8 cellular contexts compared by ENCODE assay signal in the genomic region with DNA sequence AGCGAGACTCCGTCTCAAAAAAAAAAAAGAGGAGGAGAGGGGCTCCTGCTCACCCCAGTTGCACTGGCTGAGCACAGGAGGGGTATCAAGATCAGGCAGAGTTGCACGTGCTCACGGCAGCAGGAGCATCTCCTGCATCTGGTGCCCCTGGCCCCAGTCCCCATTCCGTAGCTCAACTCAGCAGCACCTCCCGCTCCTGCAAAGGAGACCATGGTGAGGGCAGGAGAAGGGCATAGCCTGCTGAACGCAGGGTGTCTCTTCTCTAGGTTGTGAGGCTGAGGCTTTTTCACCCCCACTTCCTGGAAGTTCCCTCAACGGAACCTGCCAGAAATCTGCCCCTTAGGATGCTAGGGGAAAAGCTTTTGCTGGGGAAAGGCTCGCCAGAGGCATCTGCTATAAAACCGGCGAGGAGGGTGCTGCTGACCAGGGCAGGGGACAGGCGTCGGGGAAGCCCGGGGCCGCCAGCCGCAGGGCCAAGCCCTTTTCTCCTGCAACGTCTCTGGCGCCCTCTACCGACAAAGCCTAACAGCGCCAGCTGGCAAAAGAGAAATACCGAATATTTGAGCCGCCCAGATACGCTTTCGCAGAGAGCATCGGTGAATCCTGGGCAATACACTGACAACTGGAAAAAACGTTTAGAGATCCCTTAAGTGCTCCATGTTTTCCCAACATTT. TPM values are rescaled to one million over a fixed set of nuclear protein-coding genes. Genes with fewer than 3 reads are reported as not detected.
DNase-seq lines count a peak whose midpoint lies in the region; ATAC-seq and TF ChIP-seq lines count a peak whose summit lies in the region.

No MANE protein-coding gene starts in this region.

- H2BK5ac ChIP-seq in neuronal stem cell (ENCODE audit: low read length) = no peak overlapping the region

- peak overlapping the region; percentile 30 for H2BK12ac ChIP-seq in neuronal stem cell (ENCODE audit: low read length)

- H3K36me3 ChIP-seq in gastroesophageal sphincter (no peaks in the 10 kb centered on the region), neuronal stem cell (replicated peaks in 1 of 2; ENCODE audit: control insufficient read depth in 2 of 2, insufficient read depth in 2 of 2, low read length in 2 of 2) (peaks cover 0 to 24% of the 10 kb centered on the region in 2 donors), stomach smooth muscle (ENCODE audit: control insufficient read depth in 2 of 2, insufficient read depth in 2 of 2, low read length in 2 of 2) (no peaks in the 10 kb centered on the region)

- H3K27me3 ChIP-seq in gastroesophageal sphincter (no peaks in the 10 kb centered on the region), neuronal stem cell (ENCODE audit: control insufficient read depth in 3 of 3, insufficient read depth in 3 of 3, low read depth in 1 of 3, low read length in 3 of 3) (peaks cover 0 to 25% (median 0%) of the 10 kb centered on the region in 3 experiments), stomach smooth muscle (ENCODE audit: control insufficient read depth in 1 of 2, insufficient read depth in 2 of 2, low read length in 2 of 2) (no peaks in the 10 kb centered on the region)

- H3K18ac ChIP-seq in neuronal stem cell (ENCODE audit: low read length) = peak overlapping the region; percentile 91

- no peak for TF ChIP-seq EP300 in gastroesophageal sphincter (IDR thresholded peaks at IDR 0.05)

- TF ChIP-seq POLR2A in gastroesophageal sphincter (IDR thresholded peaks at IDR 0.05) = no peak

- H4K8ac ChIP-seq in neuronal stem cell (ENCODE audit: low read depth, low read length) = no peak overlapping the region

- peak overlapping the region; percentile 91 for H2BK120ac ChIP-seq in neuronal stem cell (ENCODE audit: low read depth, low read length)

- H2AFZ ChIP-seq in neuronal stem cell (ENCODE audit: low read length) = peak overlapping the region; percentile 89

- H3K9ac ChIP-seq in neuronal stem cell (ENCODE audit: low read depth, low read length, poor library complexity) (peak overlapping the region; percentile 70), stomach smooth muscle (ENCODE audit: low read length in 2 of 2) (peak overlapping the region; percentile 42 to 66)

- no peak overlapping the region for H2BK15ac ChIP-seq in neuronal stem cell (ENCODE audit: low read length)

- H3K23ac ChIP-seq in neuronal stem cell (ENCODE audit: low read depth, low read length, poor library complexity) = peak overlapping the region; percentile 73

- no peak overlapping the region for H3K4ac ChIP-seq in neuronal stem cell (ENCODE audit: low read length)

- ATAC-seq in gastroesophageal sphincter = peak; percentile 81

- H3K27ac ChIP-seq in C4-2B (peak overlapping the region; percentile 91), gastroesophageal sphincter (peak overlapping the region in 3 of 4 donors; percentile 84 to 95 (median 86)), neuronal stem cell (replicated peaks; ENCODE audit: low read length) (peak overlapping the region; percentile 76), stomach smooth muscle (ENCODE audit: low read length) (no peak overlapping the region)

- H3K14ac ChIP-seq in neuronal stem cell (ENCODE audit: low read length) = peak overlapping the region; percentile 6

- H4K91ac ChIP-seq in neuronal stem cell (ENCODE audit: low read depth, low read length, poor library complexity) = no peak overlapping the region

- H3K4me2 ChIP-seq in neuronal stem cell (ENCODE audit: insufficient read depth, low read length, poor library complexity, severe bottlenecking) = peak overlapping the region; percentile 100

- WGBS in gastroesophageal sphincter (ENCODE audit: low coverage in 1 of 2), 2 donors = 0% methylated on average over 7 of the region's 26 CpGs
- WGBS in neuronal stem cell (ENCODE audit: extremely low coverage in 2 of 2, insufficient read length in 2 of 2, insufficient replicate concordance in 1 of 2), 2 donors = no CpG with 5 or more reads among the region's 26 CpGs

- TF ChIP-seq CTCF in C4-2B (conservative IDR thresholded peaks at IDR 0.05) (peak; percentile 99), GM20000 (IDR thresholded peaks at IDR 0.05; ENCODE audit: extremely low read depth, missing control alignments) (peak; percentile 92), LNCAP (IDR thresholded peaks at IDR 0.05) (peak; percentile 93), gastroesophageal sphincter (IDR thresholded peaks at IDR 0.05) (peak in 3 of 4 experiments; percentile 95)

- DNase-seq in GM20000 (ENCODE audit: low spot score) (peak; percentile 85), SK-N-DZ (ENCODE audit: low spot score) (peak; percentile 91), neuronal stem cell (ENCODE audit: low spot score) (peak; percentile 92)
- peak; percentile 89 for DNase-seq in activated naive CD4-positive, alpha-beta T cell treated with Interleukin-2 at 50 U/mL for 16 hours

- H3K4me3 ChIP-seq in gastroesophageal sphincter = peak overlapping the region; percentile 92 to 97
- peak overlapping the region in 1 of 2 donors; percentile 64 for H3K4me3 ChIP-seq in neuronal stem cell (ENCODE audit: low read length in 2 of 2)
- peak overlapping the region; percentile 44 to 81 for H3K4me3 ChIP-seq in stomach smooth muscle (ENCODE audit: low read length in 2 of 2)

- H3K4me1 ChIP-seq in gastroesophageal sphincter = peaks cover 0 to 25% (median 2%) of the 10 kb centered on the region in 3 donors
- H3K4me1 ChIP-seq in neuronal stem cell (ENCODE audit: control insufficient read depth in 2 of 2, insufficient read depth in 1 of 2, low read depth in 1 of 2, low read length in 2 of 2) = peaks cover 4 to 17% of the 10 kb centered on the region in 2 donors
- peaks cover 14% of the 10 kb centered on the region for H3K4me1 ChIP-seq in stomach smooth muscle (ENCODE audit: control insufficient read depth, insufficient read depth, low read length)

- peak overlapping the region; percentile 92 for H2AK5ac ChIP-seq in neuronal stem cell (ENCODE audit: low read depth, low read length)

- H3K9me3 ChIP-seq in gastroesophageal sphincter (no peaks in the 10 kb centered on the region), neuronal stem cell (replicated peaks in 1 of 2; ENCODE audit: control insufficient read depth in 2 of 2, insufficient read depth in 1 of 2, low read depth in 1 of 2, low read length in 2 of 2) (peaks cover 0 to 32% of the 10 kb centered on the region in 2 donors), stomach smooth muscle (ENCODE audit: control insufficient read depth in 2 of 2, low read length in 2 of 2) (no peaks in the 10 kb centered on the region)

- peaks cover 23% of the 10 kb centered on the region for H3K79me1 ChIP-seq in neuronal stem cell (ENCODE audit: low read depth, low read length)

RNA-seq across cellular contexts. Expression of gene PPP6R2, which starts 1.0 kb away (rescaled TPM):
- polyA plus RNA-seq in SK-N-DZ (2014; cell fraction: cytosol; rRNA removed) = 39.2 and 43.5 TPM in 2 replicates
- polyA plus RNA-seq in SK-N-DZ (2014; cell fraction: nucleus; rRNA removed) = 162 and 174 TPM in 2 replicates
- total RNA-seq in gastroesophageal sphincter = 10 to 100 TPM; 52.2 to 73.5 (median 64.2) TPM
- 26.8 TPM for polyA plus RNA-seq in neuronal stem cell (2013, experiment 1 of 2)
- polyA plus RNA-seq in neuronal stem cell (2013, experiment 2 of 2) = 24.9 TPM

RNA-seq across cellular contexts. Expression of gene DENND6B, which starts 15.3 kb away (rescaled TPM):
- polyA plus RNA-seq in SK-N-DZ (2014; cell fraction: cytosol; rRNA removed) = 2.2 and 2.8 TPM in 2 replicates
- 8.8 and 10.8 TPM in 2 replicates for polyA plus RNA-seq in SK-N-DZ (2014; cell fraction: nucleus; rRNA removed)
- total RNA-seq in gastroesophageal sphincter = 1 to 10 TPM; 2.0 to 4.8 (median 2.8) TPM
- 12.7 TPM for polyA plus RNA-seq in neuronal stem cell (2013, experiment 1 of 2)
- 11.7 TPM for polyA plus RNA-seq in neuronal stem cell (2013, experiment 2 of 2)

RNA-seq across cellular contexts. Expression of gene PLXNB2, which starts 34.7 kb away (rescaled TPM):
- 60.4 and 75.0 TPM in 2 replicates for polyA plus RNA-seq in SK-N-DZ (2014; cell fraction: cytosol; rRNA removed)
- 183 and 241 TPM in 2 replicates for polyA plus RNA-seq in SK-N-DZ (2014; cell fraction: nucleus; rRNA removed)
- total RNA-seq in gastroesophageal sphincter = 100 to 1,000 TPM in 2 of 4 donors, 10 to 100 TPM in 2; 93.2 to 207 (median 102) TPM
- 71.0 TPM for polyA plus RNA-seq in neuronal stem cell (2013, experiment 1 of 2)
- 69.8 TPM for polyA plus RNA-seq in neuronal stem cell (2013, experiment 2 of 2)
